In the genomic region with DNA sequence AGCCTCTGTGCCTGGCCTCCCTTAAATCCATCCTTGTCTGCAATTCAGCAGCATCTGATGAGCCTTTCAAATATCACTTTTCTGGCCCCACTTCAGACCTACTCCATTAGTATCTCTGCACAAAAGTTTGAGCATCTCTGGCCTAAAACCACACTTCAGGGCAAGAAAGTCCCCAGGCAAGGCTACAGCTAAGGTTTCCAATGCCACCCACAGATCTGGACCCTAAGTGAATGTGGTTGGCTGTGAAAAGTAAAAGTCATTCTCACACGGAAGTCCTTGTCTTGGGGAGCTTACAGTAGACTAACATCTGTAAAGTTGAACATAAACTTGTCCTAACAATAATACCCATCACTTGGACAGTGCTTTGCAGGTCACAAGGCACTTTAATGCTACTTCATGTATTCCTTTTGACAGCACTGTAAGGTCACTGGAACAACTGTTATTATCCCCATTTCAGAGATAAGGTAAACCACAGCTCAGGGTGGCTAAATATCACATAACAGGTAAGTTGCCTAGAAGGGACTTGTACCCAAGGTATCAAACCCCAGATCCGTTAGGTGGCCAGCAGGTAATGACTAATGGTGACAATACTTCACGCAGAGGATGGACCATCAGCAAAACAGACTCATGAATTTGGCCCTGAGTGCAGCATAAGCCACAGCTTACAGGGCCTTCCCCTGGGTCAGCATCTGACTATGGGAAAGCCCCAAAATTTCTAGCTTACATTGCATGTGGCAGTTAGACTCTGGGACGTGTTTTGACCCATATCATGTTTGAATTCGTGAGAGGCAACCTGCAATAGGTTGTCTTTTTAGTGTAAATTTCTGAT, we compare ENCODE assay signal across 12 cellular contexts.
DNase-seq lines count a peak whose midpoint lies in the region; ATAC-seq and TF ChIP-seq lines count a peak whose summit lies in the region.
"Had no signal": no experiment of that assay in that cellular context is flagged by ENCODE, and none has a peak within 500 bp of the region (broad histone marks: within the 10 kb centered on the region; RNA-seq: fewer than 3 reads in every experiment).

No MANE protein-coding gene starts in this region.

- H3K9me3 Mint-ChIP-seq in nephron progenitor cell: no peaks in the 10 kb centered on the region
- H3K9me3 Mint-ChIP-seq: activated T-cell treated with anti-CD3 and anti-CD28 coated beads, Interleukin-2, amount 50 U/mL, for 24 hours had no signal

- no peak for DNase-seq in nephron progenitor cell
- no peak for DNase-seq in NCI-H2171 (lab: John Stamatoyannopoulos, UW)
- DNase-seq in foreskin melanocyte: no peak
- DNase-seq in NCI-H82 (lab: John Stamatoyannopoulos, UW): no peak
- DNase-seq: activated T-cell treated with anti-CD3 and anti-CD28 coated beads, Interleukin-2, amount 50 U/mL, for 24 hours; DMS153; mammary epithelial cell; right cardiac atrium; T-helper 9 cell had no signal

- H3K27me3 Mint-ChIP-seq in nephron progenitor cell (ENCODE audit: low read depth, poor library complexity): peaks cover 4% of the 10 kb centered on the region
- H3K27me3 Mint-ChIP-seq: activated T-cell treated with anti-CD3 and anti-CD28 coated beads, Interleukin-2, amount 50 U/mL, for 24 hours had no signal

- ATAC-seq in GM18867 (IDR thresholded peaks at IDR 0.05; ENCODE audit: unreplicated experiment) (peak; percentile 83), GM21390 (IDR thresholded peaks at IDR 0.05; ENCODE audit: unreplicated experiment) (peak; percentile 73), HG03060 (IDR thresholded peaks at IDR 0.05; ENCODE audit: low read depth, unreplicated experiment) (peak; percentile 69)
- ATAC-seq: right cardiac atrium had no signal

- peaks cover 8% of the 10 kb centered on the region for H3K36me3 Mint-ChIP-seq in nephron progenitor cell (ENCODE audit: low read depth)

- no peaks in the 10 kb centered on the region for H3K4me1 Mint-ChIP-seq in nephron progenitor cell

- peak overlapping the region; percentile 83 for H3K27ac Mint-ChIP-seq in nephron progenitor cell
- H3K27ac Mint-ChIP-seq: activated T-cell treated with anti-CD3 and anti-CD28 coated beads, Interleukin-2, amount 50 U/mL, for 24 hours had no signal

- no peak overlapping the region for H3K4me3 Mint-ChIP-seq in nephron progenitor cell
- H3K4me3 Mint-ChIP-seq: activated T-cell treated with anti-CD3 and anti-CD28 coated beads, Interleukin-2, amount 50 U/mL, for 24 hours had no signal

- no peak for TF ChIP-seq CTCF in nephron progenitor cell (IDR thresholded peaks at IDR 0.05)
